ENCODE assay signal across 16 cellular contexts in the genomic region with DNA sequence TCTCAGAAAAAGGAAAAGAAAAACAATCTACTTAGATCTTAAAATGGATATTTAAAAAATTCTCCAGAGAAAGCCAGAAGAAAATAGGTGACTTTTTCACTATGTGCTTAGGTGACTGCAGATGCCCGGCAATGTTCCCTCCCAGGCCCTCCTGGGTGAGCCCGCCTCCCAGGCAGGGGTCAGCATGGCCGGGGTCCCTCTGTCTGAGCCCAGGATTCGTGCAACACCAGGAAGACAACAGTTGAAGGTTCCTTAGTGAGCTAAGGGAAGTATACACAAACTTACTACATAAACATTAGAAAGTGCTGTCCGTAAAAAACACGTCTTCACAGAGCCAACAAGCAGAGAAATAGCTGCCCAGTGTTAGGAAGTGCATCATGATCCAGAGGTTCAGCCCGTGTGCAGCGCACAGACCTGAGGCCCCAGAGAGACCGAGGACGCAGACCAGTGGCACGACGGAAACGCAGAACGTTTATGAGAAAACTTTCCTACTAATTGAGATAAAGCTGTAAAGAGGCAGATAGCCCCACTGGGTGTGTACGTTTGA. TPM values are rescaled to one million over a fixed set of nuclear protein-coding genes. Genes with fewer than 3 reads are reported as not detected.
DNase-seq lines count a peak whose midpoint lies in the region; ATAC-seq and TF ChIP-seq lines count a peak whose summit lies in the region.
"Had no signal": no experiment of that assay in that cellular context is flagged by ENCODE, and none has a peak within 500 bp of the region (broad histone marks: within the 10 kb centered on the region; RNA-seq: fewer than 3 reads in every experiment).

No MANE protein-coding gene starts in this region.

- DNase-seq in SK-N-SH (peak; percentile 36), RWPE1 (ENCODE audit: low spot score) (no peak), endodermal cell (peak; percentile 40), dermis blood vessel endothelial cell (no peak), neural progenitor cell (ENCODE audit: low spot score) (no peak), KBM-7 (no peak), DMS153 treated with DMSO at 0.1 percent for 48 hours (lab: John Stamatoyannopoulos, UW; ENCODE audit: unreplicated experiment) (no peak)
- DNase-seq: COR-L47, MV-4-11, NCI-H1417 treated with DMSO at 0.1 percent for 48 hours, NCI-H1930, NCI-H774, PC-3 had no signal

- H3K9me2 ChIP-seq in SK-N-SH: no peaks in the 10 kb centered on the region

- H2AFZ ChIP-seq in SK-N-SH (ENCODE audit: low read depth) (no peak overlapping the region), neural progenitor cell (replicated peaks) (no peak overlapping the region)

- H3K79me2 ChIP-seq in SK-N-SH (ENCODE audit: insufficient read depth): no peaks in the 10 kb centered on the region
- no peaks in the 10 kb centered on the region for H3K79me2 ChIP-seq in neural progenitor cell (ENCODE audit: low read depth)

- H3K9me3 ChIP-seq in SK-N-SH (no peaks in the 10 kb centered on the region), endodermal cell (ENCODE audit: control insufficient read depth, low read length) (no peaks in the 10 kb centered on the region), neural progenitor cell (ENCODE audit: low read depth) (no peaks in the 10 kb centered on the region)

- H3K4me3 Mint-ChIP-seq in endodermal cell (no peak overlapping the region), neural progenitor cell (no peak overlapping the region)

- TF ChIP-seq CTCF in SK-N-SH (IDR thresholded peaks at IDR 0.05) (no peak), RWPE1 (conservative IDR thresholded peaks at IDR 0.05; ENCODE audit: low read depth) (no peak), endodermal cell (conservative IDR thresholded peaks at IDR 0.05) (no peak), neural progenitor cell (IDR thresholded peaks at IDR 0.05) (no peak)

- WGBS in SK-N-SH (ENCODE audit: low lambda C conversion rate): 81% methylated on average over 15 of the region's 15 CpGs
- WGBS in endodermal cell (ENCODE audit: insufficient coverage in 1 of 2, insufficient read length in 1 of 2), 2 experiments: 78 to 80% methylated on average over 11 to 15 of the region's 15 CpGs

- no peaks in the 10 kb centered on the region for H4K20me1 ChIP-seq in SK-N-SH (ENCODE audit: insufficient read depth)
- H4K20me1 ChIP-seq in neural progenitor cell (ENCODE audit: low read depth): no peaks in the 10 kb centered on the region

- H3K27ac Mint-ChIP-seq in endodermal cell: no peak overlapping the region
- no peak overlapping the region for H3K27ac Mint-ChIP-seq in neural progenitor cell

- in situ Hi-C loops in KBM-7 (cut with MboI; ENCODE audit: low pct_unique_long_range_greater_than_20kb, low sequenced_read_pairs): no loop called here

- H3K27ac ChIP-seq in SK-N-SH (ENCODE audit: low read depth in 2 of 2, low read length in 1 of 2): no peak overlapping the region
- 0 out of 2 replicates have a peak overlapping the region, but pooled peaks have one; percentile 17 for H3K27ac ChIP-seq in RWPE1
- no peak overlapping the region for H3K27ac ChIP-seq in endodermal cell (ENCODE audit: low read depth, low read length)
- H3K27ac ChIP-seq in neural progenitor cell: no peak overlapping the region

- H3K4me3 ChIP-seq in SK-N-SH (ENCODE audit: low read depth in 2 of 2, low read length in 1 of 2): no peak overlapping the region
- H3K4me3 ChIP-seq in endodermal cell (ENCODE audit: low read length): no peak overlapping the region
- H3K4me3 ChIP-seq in neural progenitor cell: no peak overlapping the region

- H3K4me2 ChIP-seq in SK-N-SH (no peak overlapping the region), neural progenitor cell (no peak overlapping the region)

- H3K4me1 ChIP-seq in SK-N-SH (ENCODE audit: control insufficient read depth in 1 of 2, insufficient read depth in 2 of 2, low read depth in 1 of 2, low read length in 1 of 2): no peaks in the 10 kb centered on the region; a peak in 1 of 4 replicates
- H3K4me1 ChIP-seq in endodermal cell (ENCODE audit: control insufficient read depth, insufficient read depth, low read length): no peaks in the 10 kb centered on the region
- H3K4me1 ChIP-seq in neural progenitor cell: no peaks in the 10 kb centered on the region

- H3K27me3 ChIP-seq in SK-N-SH (ENCODE audit: insufficient read depth): no peaks in the 10 kb centered on the region
- peaks cover 24% of the 10 kb centered on the region for H3K27me3 ChIP-seq in endodermal cell (ENCODE audit: control insufficient read depth, insufficient read depth, low read length, poor library complexity, severe bottlenecking)
- peaks cover 25% of the 10 kb centered on the region for H3K27me3 ChIP-seq in neural progenitor cell

- H3K9me3 Mint-ChIP-seq in endodermal cell (no peaks in the 10 kb centered on the region), neural progenitor cell (peaks cover 2% of the 10 kb centered on the region)

- POLR2A ChIA-PET in SK-N-SH (lab: Yijun Ruan, JAX): interaction anchor here (1.0 to 1.5 kb wide), 3 partner anchors 8 to 87 kb away, joined by 3 to 6 read pairs (median 3); a partner anchor contains a TSS
- POLR2A ChIA-PET in RWPE1 (lab: Yijun Ruan, JAX; ENCODE audit: low non-redundant PET): no interaction called here

- no peak for TF ChIP-seq EP300 in SK-N-SH (IDR thresholded peaks at IDR 0.05; ENCODE audit: borderline replicate concordance in 1 of 2, low read depth in 1 of 2, low read length in 1 of 2)

- CTCF ChIA-PET in SK-N-SH (lab: Yijun Ruan, JAX) (interaction anchor here (0.6 to 2.9 kb wide), 4 partner anchors 9 to 270 kb away, joined by 3 to 9 read pairs (median 4); a partner anchor contains a TSS), RWPE1 (lab: Yijun Ruan, JAX) (no interaction called here)

- H3K4me1 Mint-ChIP-seq in endodermal cell: no peaks in the 10 kb centered on the region
- H3K4me1 Mint-ChIP-seq in neural progenitor cell: peaks cover 3% of the 10 kb centered on the region

- H3F3A ChIP-seq in SK-N-SH (replicated peaks; ENCODE audit: insufficient read depth): no peaks in the 10 kb centered on the region
- peaks cover 8% of the 10 kb centered on the region for H3F3A ChIP-seq in neural progenitor cell (ENCODE audit: low read depth)

- H3K9ac ChIP-seq in SK-N-SH (no peak overlapping the region), endodermal cell (ENCODE audit: extremely low read depth, low read length, poor library complexity, severe bottlenecking) (no peak overlapping the region), neural progenitor cell (no peak overlapping the region)

- ATAC-seq in SK-N-SH treated with all-trans-retinoic acid at 6 μM for 48 hours: no peak

- H3K36me3 Mint-ChIP-seq in endodermal cell (ENCODE audit: low read depth) (no peaks in the 10 kb centered on the region), neural progenitor cell (peaks cover 1% of the 10 kb centered on the region)

- TF ChIP-seq RAD21 in SK-N-SH (IDR thresholded peaks at IDR 0.05; ENCODE audit: low read length): no peak

- H3K36me3 ChIP-seq in SK-N-SH (replicated peaks in 1 of 2; ENCODE audit: control insufficient read depth in 1 of 2, insufficient read depth in 2 of 2, low read length in 1 of 2) (no peaks in the 10 kb centered on the region), endodermal cell (ENCODE audit: control insufficient read depth, insufficient read depth, low read length) (no peaks in the 10 kb centered on the region), neural progenitor cell (no peaks in the 10 kb centered on the region)

- H3K27me3 Mint-ChIP-seq in endodermal cell (ENCODE audit: insufficient read depth) (peaks cover 60% of the 10 kb centered on the region), neural progenitor cell (ENCODE audit: insufficient read depth, low read depth) (no peaks in the 10 kb centered on the region)

TF ChIP-seq in SK-N-SH, 30 proteins besides CTCF, POLR2A, EP300 and RAD21 (continues in another document):
- TF ChIP-seq FOSL2 (IDR thresholded peaks at IDR 0.05; ENCODE audit: borderline replicate concordance, low read depth): no peak

RNA-seq across cellular contexts. Expression of a gene that starts 11.6 kb away (rescaled TPM):
- 2.3 and 2.7 TPM in 2 replicates for polyA plus RNA-seq in SK-N-SH (2012; rRNA removed)
- polyA plus RNA-seq in SK-N-SH (2012; cell fraction: cytosol; rRNA removed): 1.1 and 2.0 TPM in 2 replicates
- polyA plus RNA-seq in SK-N-SH (2012; cell fraction: nucleus; rRNA removed): 4.6 and 5.0 TPM in 2 replicates
- total RNA-seq in endodermal cell (1 to 10 TPM; 1.2 to 1.4 TPM), dermis blood vessel endothelial cell (0.34 and 0.51 TPM in 2 replicates), neural progenitor cell (ENCODE audit: low replicate concordance) (0.74 TPM in 1 of 2 replicates, not detected in the other)
- polyA plus RNA-seq in endodermal cell (2013, experiment 1 of 2): 8.8 TPM
- polyA plus RNA-seq in endodermal cell (2013, experiment 2 of 2): 7.0 TPM

RNA-seq across cellular contexts. Expression of a gene that starts 15.7 kb away (rescaled TPM):
- polyA plus RNA-seq in SK-N-SH (2012; rRNA removed): 34.2 and 34.4 TPM in 2 replicates
- 8.7 and 14.7 TPM in 2 replicates for polyA plus RNA-seq in SK-N-SH (2012; cell fraction: cytosol; rRNA removed)
- 200 and 287 TPM in 2 replicates for polyA plus RNA-seq in SK-N-SH (2012; cell fraction: nucleus; rRNA removed)
- total RNA-seq in endodermal cell: 10 to 100 TPM; 28.6 to 30.6 TPM
- polyA plus RNA-seq in endodermal cell (2013, experiment 1 of 2): 26.8 TPM
- polyA plus RNA-seq in endodermal cell (2013, experiment 2 of 2): 23.1 TPM
- 24.0 and 30.6 TPM in 2 replicates for total RNA-seq in dermis blood vessel endothelial cell
- 4.2 and 18.4 TPM in 2 replicates for total RNA-seq in neural progenitor cell (ENCODE audit: low replicate concordance)

RNA-seq across cellular contexts. Expression of a gene that starts 29.6 kb away (rescaled TPM):
- polyA plus RNA-seq in SK-N-SH (2012; rRNA removed): 39.6 and 57.4 TPM in 2 replicates
- polyA plus RNA-seq in SK-N-SH (2012; cell fraction: cytosol; rRNA removed): 10.7 and 14.1 TPM in 2 replicates
- polyA plus RNA-seq in SK-N-SH (2012; cell fraction: nucleus; rRNA removed): 329 and 374 TPM in 2 replicates
- total RNA-seq in endodermal cell (100 to 1,000 TPM; 108 TPM), dermis blood vessel endothelial cell (34.9 and 50.4 TPM in 2 replicates), neural progenitor cell (ENCODE audit: low replicate concordance) (67.4 and 93.9 TPM in 2 replicates)
- 78.8 TPM for polyA plus RNA-seq in endodermal cell (2013, experiment 1 of 2)
- polyA plus RNA-seq in endodermal cell (2013, experiment 2 of 2): 76.5 TPM

RNA-seq across cellular contexts. Expression of a gene that starts 34.0 kb away (rescaled TPM):
- polyA plus RNA-seq in SK-N-SH (2012; rRNA removed): 33.2 and 40.4 TPM in 2 replicates
- 5.1 and 6.8 TPM in 2 replicates for polyA plus RNA-seq in SK-N-SH (2012; cell fraction: cytosol; rRNA removed)
- 298 and 342 TPM in 2 replicates for polyA plus RNA-seq in SK-N-SH (2012; cell fraction: nucleus; rRNA removed)
- 100 to 1,000 TPM in 1 of 2 donors, 10 to 100 TPM in 1; 83.5 to 105 TPM for total RNA-seq in endodermal cell
- polyA plus RNA-seq in endodermal cell (2013, experiment 1 of 2): 58.2 TPM
- 46.6 TPM for polyA plus RNA-seq in endodermal cell (2013, experiment 2 of 2)
- total RNA-seq in dermis blood vessel endothelial cell: 7.5 and 16.3 TPM in 2 replicates
- total RNA-seq in neural progenitor cell (ENCODE audit: low replicate concordance): 33.9 and 49.6 TPM in 2 replicates

RNA-seq across cellular contexts. Expression of a gene that starts 49.5 kb away (rescaled TPM):
- 2.1 and 3.6 TPM in 2 replicates for polyA plus RNA-seq in SK-N-SH (2012; rRNA removed)
- polyA plus RNA-seq in SK-N-SH (2012; cell fraction: cytosol; rRNA removed): 4.5 and 6.4 TPM in 2 replicates
- polyA plus RNA-seq in SK-N-SH (2012; cell fraction: nucleus; rRNA removed): 0.91 and 1.9 TPM in 2 replicates
- total RNA-seq in endodermal cell (under 1 TPM; 0.70 to 0.91 TPM), dermis blood vessel endothelial cell (not detected in 2 replicates), neural progenitor cell (ENCODE audit: low replicate concordance) (2.8 TPM in 1 of 2 replicates, not detected in the other)
- polyA plus RNA-seq in endodermal cell (2013, experiment 1 of 2): not detected
- polyA plus RNA-seq in endodermal cell (2013, experiment 2 of 2): 0.83 TPM
- total RNA-seq: H4, HT1080 had no signal

Comparison
In these comparisons a context has a peak if more than half of its experiments do, and no peak if none do; other contexts are left out.
1. DNase-seq: peak in SK-N-SH (single experiment) and endodermal cell (single experiment); none in RWPE1 (single experiment), dermis blood vessel endothelial cell (single experiment), neural progenitor cell (single experiment), KBM-7 (single experiment) and DMS153 treated with DMSO at 0.1 percent for 48 hours (single experiment).